11 cellular contexts compared by ENCODE assay signal in the genomic region with DNA sequence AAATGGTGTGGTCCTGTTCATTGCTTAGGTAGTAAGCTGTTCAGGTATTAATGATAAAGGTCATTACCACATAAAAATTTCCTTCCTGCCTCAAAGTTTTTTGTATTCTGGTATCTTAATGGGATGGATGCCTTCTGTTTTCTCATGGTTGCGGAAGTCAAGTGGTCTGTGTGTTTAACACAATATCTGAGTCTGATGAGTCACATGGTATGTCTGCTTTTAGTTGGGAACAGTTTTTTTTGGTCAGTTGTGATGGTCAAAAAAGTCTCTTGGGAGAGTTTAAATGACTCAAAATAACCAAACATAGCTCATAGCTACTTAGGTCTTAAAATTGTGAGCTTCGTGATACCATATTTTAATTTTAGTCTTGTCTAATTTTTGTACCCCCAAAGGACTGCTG. TPM values are rescaled to one million over a fixed set of nuclear protein-coding genes. Genes with fewer than 3 reads are reported as not detected.
DNase-seq lines count a peak whose midpoint lies in the region; ATAC-seq, FAIRE-seq and TF ChIP-seq lines count a peak whose summit lies in the region.
"Had no signal": no experiment of that assay in that cellular context is flagged by ENCODE, and none has a peak within 500 bp of the region (broad histone marks: within the 10 kb centered on the region; RNA-seq: fewer than 3 reads in every experiment).

No MANE protein-coding gene starts in this region.

- POLR2A ChIA-PET in activated CD4-positive, alpha-beta memory T cell treated with anti-CD3 and anti-CD28 coated beads, Interleukin-2, amount 10 ng/mL, durations not matched to agents 7 days and 5 days (lab: Charles Lee) = interaction anchor here (0.5 to 1.5 kb wide), 2 partner anchors 16 to 229 kb away, joined by 3 read pairs; no protein-coding TSS in a partner anchor

- no peak overlapping the region for H3K4me2 ChIP-seq in hepatocyte

- WGBS in hepatocyte (ENCODE audit: low lambda C conversion rate, missing lambda C conversion rate) = 84% methylated on average over 2 of the region's 2 CpGs

- no peaks in the 10 kb centered on the region for H3K36me3 ChIP-seq in hepatocyte (replicated peaks; ENCODE audit: insufficient read depth, low read depth)

- no peaks in the 10 kb centered on the region for H4K20me1 ChIP-seq in hepatocyte (ENCODE audit: insufficient read depth, poor library complexity, severe bottlenecking)

- H3K36me3 Mint-ChIP-seq in activated CD4-positive, alpha-beta memory T cell treated with anti-CD3 and anti-CD28 coated beads, Interleukin-2, amount 10 ng/mL, durations not matched to agents 7 days and 5 days (ENCODE audit: low read depth) = no peaks in the 10 kb centered on the region

- no peaks in the 10 kb centered on the region for H3K4me1 Mint-ChIP-seq in activated CD4-positive, alpha-beta memory T cell treated with anti-CD3 and anti-CD28 coated beads, Interleukin-2, amount 10 ng/mL, durations not matched to agents 7 days and 5 days

- no peaks in the 10 kb centered on the region for H3K27me3 Mint-ChIP-seq in activated CD4-positive, alpha-beta memory T cell treated with anti-CD3 and anti-CD28 coated beads, Interleukin-2, amount 10 ng/mL, durations not matched to agents 7 days and 5 days
- H3K27me3 Mint-ChIP-seq: activated naive CD8-positive, alpha-beta T cell had no signal

- no peak overlapping the region for H3K27ac Mint-ChIP-seq in activated CD4-positive, alpha-beta memory T cell treated with anti-CD3 and anti-CD28 coated beads, Interleukin-2, amount 10 ng/mL, durations not matched to agents 7 days and 5 days
- H3K27ac Mint-ChIP-seq: activated naive CD8-positive, alpha-beta T cell had no signal

- FAIRE-seq in GM12891 (lab: Jason Lieb, UNC) = no peak

- TF ChIP-seq POLR2A in NB4 (IDR thresholded peaks at IDR 0.05; ENCODE audit: extremely low read depth, insufficient read length) (no peak), GM12891 (IDR thresholded peaks at IDR 0.05; ENCODE audit: low read depth, low read length) (no peak)

- H3K4me1 ChIP-seq in hepatocyte (ENCODE audit: insufficient read depth) = peaks cover 17% of the 10 kb centered on the region

- H3K9me3 ChIP-seq in hepatocyte (ENCODE audit: low read depth) = no peaks in the 10 kb centered on the region

- TF ChIP-seq CTCF in NB4 (IDR thresholded peaks at IDR 0.05; ENCODE audit: low read depth, low read length) (no peak), hepatocyte (IDR thresholded peaks at IDR 0.05; ENCODE audit: poor library complexity) (no peak)

- H3K9me3 Mint-ChIP-seq in activated CD4-positive, alpha-beta memory T cell treated with anti-CD3 and anti-CD28 coated beads, Interleukin-2, amount 10 ng/mL, durations not matched to agents 7 days and 5 days = no peaks in the 10 kb centered on the region

- H3K4me3 ChIP-seq in NB4 (ENCODE audit: low read depth, low read length) (no peak overlapping the region), hepatocyte (no peak overlapping the region)

- H3K4me3 Mint-ChIP-seq in activated CD4-positive, alpha-beta memory T cell treated with anti-CD3 and anti-CD28 coated beads, Interleukin-2, amount 10 ng/mL, durations not matched to agents 7 days and 5 days = no peak overlapping the region
- H3K4me3 Mint-ChIP-seq: activated naive CD8-positive, alpha-beta T cell had no signal

- CTCF ChIA-PET in activated CD4-positive, alpha-beta memory T cell treated with anti-CD3 and anti-CD28 coated beads, Interleukin-2, amount 10 ng/mL, durations not matched to agents 7 days and 5 days (lab: Charles Lee) = interaction anchor here (1.2 kb wide), 1 partner anchor 261 kb away, joined by 3 read pairs; no protein-coding TSS in a partner anchor

- no peaks in the 10 kb centered on the region for H3K27me3 ChIP-seq in hepatocyte

- H3K9me2 ChIP-seq in hepatocyte (replicated peaks; ENCODE audit: insufficient read depth) = no peaks in the 10 kb centered on the region

- no peak overlapping the region for H2AFZ ChIP-seq in hepatocyte

- DNase-seq in AG20443 (ENCODE audit: low spot score) (peak; percentile 65), NB4 (ENCODE audit: low read depth) (peak; percentile 88), hepatocyte (ENCODE audit: low spot score) (no peak), GM12891 (ENCODE audit: insufficient read length, low spot score) (no peak), GM19240 (ENCODE audit: insufficient read length, low spot score) (no peak)
- no peak for DNase-seq in activated CD4-positive, alpha-beta memory T cell treated with anti-CD3 and anti-CD28 coated beads, Interleukin-2, amount 10 ng/mL, durations not matched to agents 7 days and 5 days

- peaks cover 35% of the 10 kb centered on the region for H3K79me2 ChIP-seq in hepatocyte

- ATAC-seq in GM21423 (IDR thresholded peaks at IDR 0.05; ENCODE audit: unreplicated experiment) = peak; percentile 44
- no peak for ATAC-seq in esophagus mucosa

- H3K27ac ChIP-seq in hepatocyte = peak overlapping the region; percentile 19
- H3K27ac ChIP-seq: C4-2B, HL-60 had no signal

TF ChIP-seq in GM12891, 5 proteins besides CTCF, POLR2A, EP300 and RAD21:
- TF ChIP-seq PAX5 (IDR thresholded peaks at IDR 0.05; ENCODE audit: insufficient read depth, low read length, severe bottlenecking) (no peak), POU2F2 (IDR thresholded peaks at IDR 0.05; ENCODE audit: low read depth, low read length) (no peak), SPI1 (IDR thresholded peaks at IDR 0.05; ENCODE audit: low read depth, low read length) (no peak), TAF1 (IDR thresholded peaks at IDR 0.05; ENCODE audit: low read depth, low read length) (no peak), POLR2AphosphoS5 (IDR thresholded peaks at IDR 0.05; ENCODE audit: low read depth, low read length) (no peak)

RNA-seq across cellular contexts. Expression of a gene that starts 40.7 kb away (rescaled TPM):
- total RNA-seq in hepatocyte = 34.2 and 36.7 TPM in 2 replicates
- 15.1 and 18.8 TPM in 2 replicates for polyA plus RNA-seq in hepatocyte
- polyA plus RNA-seq in GM12891 (2012; ENCODE audit: low read depth, missing spikeins) = 39.9 TPM
- 27.2 TPM for total RNA-seq in esophagus mucosa
- total RNA-seq in activated CD4-positive, alpha-beta memory T cell treated with anti-CD3 and anti-CD28 coated beads, Interleukin-2, amount 10 ng/mL, durations not matched to agents 7 days and 5 days = 10 to 100 TPM; 19.1 to 25.8 TPM

RNA-seq across cellular contexts. Expression of a gene that starts 47.9 kb away (rescaled TPM):
- total RNA-seq in hepatocyte = 3.9 and 5.2 TPM in 2 replicates
- polyA plus RNA-seq in hepatocyte = 0.18 and 1.1 TPM in 2 replicates
- 21.9 TPM for polyA plus RNA-seq in GM12891 (2012; ENCODE audit: low read depth, missing spikeins)
- 58.3 TPM for total RNA-seq in esophagus mucosa
- total RNA-seq in activated CD4-positive, alpha-beta memory T cell treated with anti-CD3 and anti-CD28 coated beads, Interleukin-2, amount 10 ng/mL, durations not matched to agents 7 days and 5 days = 10 to 100 TPM; 28.8 to 29.1 TPM

Comparison
In these comparisons a context has a peak if more than half of its experiments do, and no peak if none do; other contexts are left out.
1. DNase-seq: peak in AG20443 (single experiment) and NB4 (single experiment); none in hepatocyte (single experiment), GM12891 (single experiment), GM19240 (single experiment) and activated CD4-positive, alpha-beta memory T cell treated with anti-CD3 and anti-CD28 coated beads, Interleukin-2, amount 10 ng/mL, durations not matched to agents 7 days and 5 days (single experiment).